In the genomic region with DNA sequence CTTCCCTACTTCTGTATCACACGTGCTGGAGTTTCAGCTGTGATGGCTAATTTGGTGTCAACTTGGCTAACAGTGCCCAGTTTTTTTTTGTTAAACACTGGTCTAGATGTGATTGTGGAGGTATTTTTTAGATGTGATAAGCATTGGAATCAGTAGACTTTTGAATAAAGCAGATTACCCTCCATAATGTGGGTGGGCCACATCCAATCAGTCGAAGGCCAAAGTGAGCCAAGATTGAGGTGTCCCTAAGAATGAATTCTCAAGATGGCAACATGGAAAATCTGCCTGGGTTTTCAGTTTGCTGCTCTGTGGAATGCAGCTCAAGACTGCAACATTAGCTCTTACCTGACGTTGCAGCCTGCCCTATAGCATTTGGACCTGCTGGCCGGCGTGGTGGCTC, we compare ENCODE assay signal across 28 cellular contexts.
"Had no signal": no experiment of that assay in that cellular context is flagged by ENCODE, and none has a peak within 500 bp of the region (broad histone marks: within the 10 kb centered on the region; RNA-seq: fewer than 3 reads in every experiment).

No MANE protein-coding gene starts in this region.

- FAIRE-seq: urothelium cell line had no signal

- H3K4me1 Mint-ChIP-seq: stimulated activated effector memory CD8-positive, alpha-beta T cell treated with anti-CD3 and anti-CD28 coated beads, Interleukin-12 subunit alpha, Interleukin-12 subunit beta, amount 100 ng/mL, for 72 hours; stimulated activated memory B cell treated with anti-CD40 and anti-IgM and Interleukin-4, amounts not matched to agents 10 μg/mL and 1 μg/mL and 100 μg/mL, for 72 hours; stimulated activated naive CD8-positive, alpha-beta T cell treated with anti-CD3 and anti-CD28 coated beads, Interleukin-15, amount 100 ng/mL, for 72 hours had no signal

- H3K27ac ChIP-seq: stomach, suprapubic skin, testis, thoracic aorta, thyroid gland, tibial artery, tibial nerve, transverse colon, upper lobe of left lung, upper lobe of right lung, uterus, vagina had no signal

- H3K4me3 Mint-ChIP-seq: stimulated activated effector memory CD8-positive, alpha-beta T cell treated with anti-CD3 and anti-CD28 coated beads, Interleukin-12 subunit alpha, Interleukin-12 subunit beta, amount 100 ng/mL, for 72 hours; stimulated activated memory B cell treated with anti-CD40 and anti-IgM and Interleukin-4, amounts not matched to agents 10 μg/mL and 1 μg/mL and 100 μg/mL, for 72 hours; stimulated activated naive B cell treated with anti-CD40 and anti-IgM and Interleukin-4, amounts not matched to agents 10 μg/mL and 1 μg/mL and 100 μg/mL, for 72 hours; stimulated activated naive CD8-positive, alpha-beta T cell treated with anti-CD3 and anti-CD28 coated beads, Interleukin-15, amount 100 ng/mL, for 72 hours; stimulated activated naive CD8-positive, alpha-beta T cell treated with anti-CD3 and anti-CD28 coated beads, Interleukin-15, Interleukin-2, amounts not matched to agents 100 ng/mL and 50 ng/mL, for 24 hours had no signal

- H3K27me3 Mint-ChIP-seq: stimulated activated memory B cell treated with anti-CD40 and anti-IgM and Interleukin-4, amounts not matched to agents 10 μg/mL and 1 μg/mL and 100 μg/mL, for 72 hours; stimulated activated naive B cell treated with anti-CD40 and anti-IgM and Interleukin-4, amounts not matched to agents 10 μg/mL and 1 μg/mL and 100 μg/mL, for 72 hours; stimulated activated naive CD8-positive, alpha-beta T cell treated with anti-CD3 and anti-CD28 coated beads, Interleukin-15, Interleukin-2, amounts not matched to agents 100 ng/mL and 50 ng/mL, for 24 hours had no signal

- H3K36me3 ChIP-seq: stomach, suprapubic skin, thoracic aorta, thyroid gland, tibial artery, tibial nerve, transverse colon, upper lobe of left lung, upper lobe of right lung, uterus, vagina had no signal

- DNase-seq: stimulated activated CD4-positive, alpha-beta T cell treated with anti-CD3 and anti-CD28 coated beads, Interleukin-2, amount 100 ng/mL, for 48 hours; stimulated activated CD4-positive, alpha-beta T cell treated with anti-CD3 and anti-CD28 coated beads, Interleukin-4, amount 100 ng/mL, for 1 hour; stimulated activated CD4-positive, alpha-beta T cell treated with anti-CD3 and anti-CD28 coated beads, Interleukin-4, amount 100 ng/mL, for 24 hours; stimulated activated CD4-positive, alpha-beta T cell treated with anti-CD3 and anti-CD28 coated beads, Interleukin-4, amount 100 ng/mL, for 4 hours; stimulated activated CD8-positive, alpha-beta memory T cell treated with anti-CD3 and anti-CD28 coated beads, Interleukin-4, amount 100 ng/mL, for 48 hours; stimulated activated naive B cell treated with anti-CD40 and anti-IgM and Interleukin-4, amounts not matched to agents 10 μg/mL and 1 μg/mL and 100 μg/mL, for 72 hours; stimulated activated naive CD4-positive, alpha-beta T cell; stimulated activated naive CD4-positive, alpha-beta T cell treated with Interleukin-2 at 50 U/mL for 16 hours; stimulated activated naive CD8-positive, alpha-beta T cell treated with anti-CD3 and anti-CD28 coated beads, Interleukin-15, amount 100 ng/mL, for 72 hours; stimulated activated naive CD8-positive, alpha-beta T cell treated with anti-CD3 and anti-CD28 coated beads, Interleukin-15, Interleukin-2, amounts not matched to agents 100 U/mL and 50 U/mL, for 24 hours; stomach; substantia nigra; testis; thyroid gland; tibial artery; transverse colon; trophoblast cell; upper lobe of left lung; upper lobe of right lung; uterus had no signal

- H3K36me3 Mint-ChIP-seq: stimulated activated effector memory CD8-positive, alpha-beta T cell treated with anti-CD3 and anti-CD28 coated beads, Interleukin-12 subunit alpha, Interleukin-12 subunit beta, amount 100 ng/mL, for 72 hours; stimulated activated memory B cell treated with anti-CD40 and anti-IgM and Interleukin-4, amounts not matched to agents 10 μg/mL and 1 μg/mL and 100 μg/mL, for 72 hours; stimulated activated naive B cell treated with anti-CD40 and anti-IgM and Interleukin-4, amounts not matched to agents 10 μg/mL and 1 μg/mL and 100 μg/mL, for 72 hours had no signal

- H3K27ac Mint-ChIP-seq: stimulated activated effector memory CD8-positive, alpha-beta T cell treated with anti-CD3 and anti-CD28 coated beads, Interleukin-12 subunit alpha, Interleukin-12 subunit beta, amount 100 ng/mL, for 72 hours; stimulated activated memory B cell treated with anti-CD40 and anti-IgM and Interleukin-4, amounts not matched to agents 10 μg/mL and 1 μg/mL and 100 μg/mL, for 72 hours; stimulated activated naive B cell treated with anti-CD40 and anti-IgM and Interleukin-4, amounts not matched to agents 10 μg/mL and 1 μg/mL and 100 μg/mL, for 72 hours; stimulated activated naive CD8-positive, alpha-beta T cell treated with anti-CD3 and anti-CD28 coated beads, Interleukin-15, amount 100 ng/mL, for 72 hours; stimulated activated naive CD8-positive, alpha-beta T cell treated with anti-CD3 and anti-CD28 coated beads, Interleukin-15, Interleukin-2, amounts not matched to agents 100 ng/mL and 50 ng/mL, for 24 hours had no signal

- H3K9me3 Mint-ChIP-seq: stimulated activated memory B cell treated with anti-CD40 and anti-IgM and Interleukin-4, amounts not matched to agents 10 μg/mL and 1 μg/mL and 100 μg/mL, for 72 hours; stimulated activated naive B cell treated with anti-CD40 and anti-IgM and Interleukin-4, amounts not matched to agents 10 μg/mL and 1 μg/mL and 100 μg/mL, for 72 hours; stimulated activated naive CD8-positive, alpha-beta T cell treated with anti-CD3 and anti-CD28 coated beads, Interleukin-15, amount 100 ng/mL, for 72 hours; stimulated activated naive CD8-positive, alpha-beta T cell treated with anti-CD3 and anti-CD28 coated beads, Interleukin-15, Interleukin-2, amounts not matched to agents 100 ng/mL and 50 ng/mL, for 24 hours had no signal

- ATAC-seq: stimulated activated effector memory CD8-positive, alpha-beta T cell treated with anti-CD3 and anti-CD28 coated beads, Interleukin-12 subunit alpha, Interleukin-12 subunit beta, amount 100 ng/mL, for 72 hours; stimulated activated memory B cell treated with anti-CD40 and anti-IgM and Interleukin-4, amounts not matched to agents 10 μg/mL and 1 μg/mL and 100 μg/mL, for 72 hours; stimulated activated naive B cell treated with anti-CD40 and anti-IgM and Interleukin-4, amounts not matched to agents 10 μg/mL and 1 μg/mL and 100 μg/mL, for 72 hours; stimulated activated naive CD8-positive, alpha-beta T cell treated with anti-CD3 and anti-CD28 coated beads, Interleukin-15, amount 100 ng/mL, for 72 hours; stimulated activated naive CD8-positive, alpha-beta T cell treated with anti-CD3 and anti-CD28 coated beads, Interleukin-15, Interleukin-2, amounts not matched to agents 100 U/mL and 50 U/mL, for 24 hours; upper lobe of right lung had no signal

- H3K4me3 ChIP-seq: stomach, suprapubic skin, testis, thoracic aorta, thyroid gland, tibial artery, tibial nerve, transverse colon, upper lobe of left lung, upper lobe of right lung, uterus, vagina had no signal

- H3K9me3 ChIP-seq: stomach, suprapubic skin, testis, thoracic aorta, thyroid gland, tibial artery, tibial nerve, transverse colon, upper lobe of left lung, upper lobe of right lung, uterus, vagina had no signal

- H3K4me1 ChIP-seq: suprapubic skin, testis, thyroid gland, tibial artery, tibial nerve, transverse colon, upper lobe of right lung, uterus, vagina had no signal

- H3K27me3 ChIP-seq: stomach, suprapubic skin, testis, thyroid gland, tibial nerve, transverse colon, upper lobe of left lung, upper lobe of right lung, uterus, vagina had no signal
